ENCODE assay signal across 8 cellular contexts in the genomic region with DNA sequence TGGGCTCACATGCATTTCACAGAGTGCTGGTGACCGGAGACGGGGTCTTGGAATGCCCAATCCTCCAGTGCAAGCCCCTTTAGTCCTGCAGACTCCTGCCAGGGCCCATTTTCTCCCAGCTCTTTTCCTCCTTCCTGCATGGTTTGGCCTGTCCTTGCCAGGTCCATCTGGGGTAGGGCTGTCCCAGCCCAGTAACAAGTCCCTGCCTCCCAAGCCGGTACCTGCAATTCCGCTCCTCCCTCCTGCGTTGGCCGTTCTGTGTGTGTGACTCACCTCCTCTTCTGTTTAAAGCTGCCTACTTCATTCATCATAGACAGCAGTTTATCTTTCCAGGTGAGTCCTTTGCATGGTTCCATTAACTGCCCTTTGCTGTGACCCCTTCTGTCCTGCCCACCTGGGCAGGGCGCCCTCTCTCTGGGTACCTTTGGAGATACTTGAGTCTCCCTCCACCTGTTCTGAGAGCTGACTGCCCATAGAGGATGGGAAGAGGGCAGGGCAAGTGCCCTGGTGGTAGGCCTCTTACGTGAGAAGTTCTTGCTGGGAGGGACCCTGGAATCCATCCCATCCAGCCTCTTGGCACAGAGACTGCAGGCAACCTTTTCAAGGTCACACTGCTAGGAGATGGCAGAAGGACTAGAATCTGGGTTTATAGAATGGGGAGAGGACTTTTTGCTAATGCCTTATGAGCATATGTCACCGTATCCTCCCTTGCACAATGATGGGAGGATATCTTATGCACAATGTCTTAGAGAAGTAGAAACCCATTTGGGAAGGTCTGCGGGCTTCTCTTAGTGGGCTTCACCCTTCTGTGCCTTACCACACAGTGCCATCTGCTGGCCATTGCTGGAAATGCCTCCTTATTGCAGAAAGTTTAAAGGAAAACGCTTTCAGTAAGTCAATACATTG. TPM values are rescaled to one million over a fixed set of nuclear protein-coding genes. Genes with fewer than 3 reads are reported as not detected.
DNase-seq lines count a peak whose midpoint lies in the region; ATAC-seq and TF ChIP-seq lines count a peak whose summit lies in the region.

No MANE protein-coding gene starts in this region.

- no peak overlapping the region for H3K4me3 ChIP-seq in DND-41 (ENCODE audit: low read depth in 1 of 2, low read length in 2 of 2)
- no peak overlapping the region for H3K4me3 ChIP-seq in Loucy (ENCODE audit: low read length, poor library complexity, severe bottlenecking)
- no peak overlapping the region; a peak in 1 of 4 replicates for H3K4me3 ChIP-seq in SK-N-SH (ENCODE audit: low read depth in 2 of 2, low read length in 1 of 2)
- no peak overlapping the region for H3K4me3 ChIP-seq in tibial nerve

- TF ChIP-seq CTCF in DND-41 (IDR thresholded peaks at IDR 0.05; ENCODE audit: borderline replicate concordance, extremely low read depth, low read length, poor library complexity, severe bottlenecking) (peak; percentile 98), Loucy (conservative IDR thresholded peaks at IDR 0.05; ENCODE audit: low read length) (peak; percentile 94), SK-N-SH (IDR thresholded peaks at IDR 0.05) (peak; percentile 96), osteocyte (IDR thresholded peaks at IDR 0.05) (peak; percentile 96), tibial nerve (IDR thresholded peaks at IDR 0.05) (peak; percentile 89 to 94 (median 90))

- POLR2A ChIA-PET in SK-N-SH (lab: Yijun Ruan, JAX), result interaction anchor here (1.1 kb wide), 1 partner anchor 146 kb away, joined by 3 read pairs; no protein-coding TSS in a partner anchor

- peak; percentile 97 for TF ChIP-seq RAD21 in SK-N-SH (IDR thresholded peaks at IDR 0.05; ENCODE audit: low read length)

- no peak overlapping the region for H3K4me3 Mint-ChIP-seq in activated naive CD4-positive, alpha-beta T cell treated with anti-CD3 and anti-CD28 coated beads for 36 hours
- H3K4me3 Mint-ChIP-seq in osteocyte (ENCODE audit: unreplicated experiment), result no peak overlapping the region

- H3K27me3 Mint-ChIP-seq in activated naive CD4-positive, alpha-beta T cell treated with anti-CD3 and anti-CD28 coated beads for 36 hours (ENCODE audit: low read depth), result no peaks in the 10 kb centered on the region
- H3K27me3 Mint-ChIP-seq in osteocyte (ENCODE audit: unreplicated experiment), result no peaks in the 10 kb centered on the region

- intact Hi-C loops in activated naive CD4-positive, alpha-beta T cell treated with anti-CD3 and anti-CD28 coated beads for 36 hours (cut with micrococcal nuclease), result loop anchor here (1.0 to 2.0 kb wide), 8 partner anchors 21 to 365 kb away; partner anchors contain the start of gene KSR1

- peak; percentile 66 for ATAC-seq in DND-41 (ENCODE audit: insufficient read depth, low read depth)
- no peak for ATAC-seq in HG03442 (IDR thresholded peaks at IDR 0.05; ENCODE audit: unreplicated experiment)

- H4K20me1 ChIP-seq in DND-41 (ENCODE audit: insufficient read depth, low read length) (no peaks in the 10 kb centered on the region), Loucy (ENCODE audit: insufficient read depth, low read length, poor library complexity, severe bottlenecking) (no peaks in the 10 kb centered on the region), SK-N-SH (ENCODE audit: insufficient read depth) (no peaks in the 10 kb centered on the region)

- no peak for TF ChIP-seq POLR2A in tibial nerve (IDR thresholded peaks at IDR 0.05)

- TF ChIP-seq EP300 in SK-N-SH (IDR thresholded peaks at IDR 0.05; ENCODE audit: borderline replicate concordance in 1 of 2, low read depth in 1 of 2, low read length in 1 of 2), result no peak
- no peak for TF ChIP-seq EP300 in tibial nerve (IDR thresholded peaks at IDR 0.05)

- H3K27ac ChIP-seq in DND-41 (ENCODE audit: low read length) (no peak overlapping the region), SK-N-SH (ENCODE audit: low read depth in 2 of 2, low read length in 1 of 2) (no peak overlapping the region), tibial nerve (peak overlapping the region in 1 of 4 donors; percentile 29)

- no peak overlapping the region for H3K4me2 ChIP-seq in DND-41 (ENCODE audit: insufficient read depth, low read length)
- H3K4me2 ChIP-seq in Loucy (ENCODE audit: low read depth, low read length, poor library complexity, severe bottlenecking), result peak overlapping the region; percentile 70
- no peak overlapping the region for H3K4me2 ChIP-seq in SK-N-SH

- H3K4me1 ChIP-seq in DND-41 (ENCODE audit: insufficient read depth, low read length) (peaks cover 3% of the 10 kb centered on the region; the same call in 1 of the 2 replicates), Loucy (ENCODE audit: insufficient read depth, low read length, poor library complexity, severe bottlenecking) (peaks cover 24% of the 10 kb centered on the region), SK-N-SH (ENCODE audit: control insufficient read depth in 1 of 2, insufficient read depth in 2 of 2, low read depth in 1 of 2, low read length in 1 of 2) (peaks cover 0 to 16% of the 10 kb centered on the region in 2 experiments; a peak in 2 of 4 replicates), tibial nerve (peaks cover 0 to 22% (median 2%) of the 10 kb centered on the region in 4 donors)

- H3K9ac ChIP-seq in DND-41 (ENCODE audit: low read depth, low read length), result no peak overlapping the region
- H3K9ac ChIP-seq in Loucy (ENCODE audit: low read depth, low read length, poor library complexity, severe bottlenecking), result no peak overlapping the region
- H3K9ac ChIP-seq in SK-N-SH, result no peak overlapping the region

- H2AFZ ChIP-seq in DND-41 (ENCODE audit: low read depth, low read length), result no peak overlapping the region
- no peak overlapping the region for H2AFZ ChIP-seq in Loucy (ENCODE audit: low read length)
- no peak overlapping the region for H2AFZ ChIP-seq in SK-N-SH (ENCODE audit: low read depth)

- peaks cover 58% of the 10 kb centered on the region for H3K36me3 Mint-ChIP-seq in activated naive CD4-positive, alpha-beta T cell treated with anti-CD3 and anti-CD28 coated beads for 36 hours (ENCODE audit: low read depth)
- peaks cover 27% of the 10 kb centered on the region for H3K36me3 Mint-ChIP-seq in osteocyte (ENCODE audit: unreplicated experiment)

- peaks cover 11% of the 10 kb centered on the region for H3K4me1 Mint-ChIP-seq in activated naive CD4-positive, alpha-beta T cell treated with anti-CD3 and anti-CD28 coated beads for 36 hours (ENCODE audit: low read depth)
- peaks cover 2% of the 10 kb centered on the region for H3K4me1 Mint-ChIP-seq in osteocyte (ENCODE audit: unreplicated experiment)

- H3K9me2 ChIP-seq in Loucy (replicated peaks; ENCODE audit: low read depth, low read length), result no peaks in the 10 kb centered on the region
- H3K9me2 ChIP-seq in SK-N-SH, result no peaks in the 10 kb centered on the region

- H3K36me3 ChIP-seq in DND-41 (ENCODE audit: insufficient read depth, low read length) (no peaks in the 10 kb centered on the region), Loucy (ENCODE audit: insufficient read depth, low read length) (peaks cover 25% of the 10 kb centered on the region; the same call in 1 of the 2 replicates), SK-N-SH (replicated peaks in 1 of 2; ENCODE audit: control insufficient read depth in 1 of 2, insufficient read depth in 2 of 2, low read length in 1 of 2) (peaks cover 1 to 23% of the 10 kb centered on the region in 2 experiments), tibial nerve (peaks cover 0 to 55% (median 10%) of the 10 kb centered on the region in 3 donors)

- WGBS in SK-N-SH (ENCODE audit: low lambda C conversion rate), result 71% methylated on average over 10 of the region's 11 CpGs
- 62 to 65% methylated on average over 11 of the region's 11 CpGs for WGBS in tibial nerve, 2 donors

- no peak overlapping the region for H3K27ac Mint-ChIP-seq in activated naive CD4-positive, alpha-beta T cell treated with anti-CD3 and anti-CD28 coated beads for 36 hours
- H3K27ac Mint-ChIP-seq in osteocyte (ENCODE audit: unreplicated experiment), result no peak overlapping the region

- no peaks in the 10 kb centered on the region for H3K9me3 Mint-ChIP-seq in activated naive CD4-positive, alpha-beta T cell treated with anti-CD3 and anti-CD28 coated beads for 36 hours
- no peaks in the 10 kb centered on the region for H3K9me3 Mint-ChIP-seq in osteocyte (ENCODE audit: unreplicated experiment)

- H3K27me3 ChIP-seq in DND-41 (ENCODE audit: insufficient read depth, low read length, poor library complexity) (no peaks in the 10 kb centered on the region), Loucy (ENCODE audit: insufficient read depth, low read length, poor library complexity, severe bottlenecking) (no peaks in the 10 kb centered on the region), SK-N-SH (ENCODE audit: insufficient read depth) (no peaks in the 10 kb centered on the region), tibial nerve (no peaks in the 10 kb centered on the region)

- CTCF ChIA-PET in SK-N-SH (lab: Yijun Ruan, JAX), result interaction anchor here (0.7 to 20.9 kb wide), 51 partner anchors 7 to 406 kb away, joined by 3 to 365 read pairs (median 6); partner anchors contain the start of genes KSR1 and WSB1
- CTCF ChIA-PET in activated naive CD4-positive, alpha-beta T cell treated with anti-CD3 and anti-CD28 coated beads for 36 hours (lab: Charles Lee), result interaction anchor here (0.6 to 7.7 kb wide), 40 partner anchors 9 to 476 kb away, joined by 3 to 124 read pairs (median 8); partner anchors contain the start of genes KSR1 and LGALS9

- H3F3A ChIP-seq in Loucy (ENCODE audit: low read depth) (0 out of 2 replicates have a peak, but pooled peaks cover 3% of the 10 kb centered on the region), SK-N-SH (replicated peaks; ENCODE audit: insufficient read depth) (peaks cover 4% of the 10 kb centered on the region)

- H3K79me2 ChIP-seq in DND-41 (ENCODE audit: insufficient read depth, low read length), result no peaks in the 10 kb centered on the region
- H3K79me2 ChIP-seq in Loucy (ENCODE audit: insufficient read depth, low read length), result no peaks in the 10 kb centered on the region
- H3K79me2 ChIP-seq in SK-N-SH (ENCODE audit: insufficient read depth), result no peaks in the 10 kb centered on the region

- peak; percentile 80 for DNase-seq in DND-41
- peak; percentile 77 for DNase-seq in SK-N-SH
- DNase-seq in activated naive CD4-positive, alpha-beta T cell treated with anti-CD3 and anti-CD28 coated beads for 36 hours, result peak; percentile 91
- DNase-seq in germinal center (ENCODE audit: low spot score), result peak; percentile 79
- DNase-seq in osteocyte (ENCODE audit: extremely low spot score, unreplicated experiment), result peak; percentile 93
- DNase-seq in tibial nerve (ENCODE audit: low spot score in 2 of 2), result peak; percentile 87 to 98

- H3K9me3 ChIP-seq in DND-41 (ENCODE audit: insufficient read depth, low read length, severe bottlenecking) (no peaks in the 10 kb centered on the region), Loucy (ENCODE audit: insufficient read depth, low read depth, low read length) (no peaks in the 10 kb centered on the region), SK-N-SH (no peaks in the 10 kb centered on the region), tibial nerve (no peaks in the 10 kb centered on the region)

TF ChIP-seq in SK-N-SH, 30 proteins besides CTCF, POLR2A, EP300 and RAD21 (continues in another document):
- TF ChIP-seq CHD2 (IDR thresholded peaks at IDR 0.05; ENCODE audit: low read length, partially characterized antibody), result peak; percentile 18

RNA-seq across cellular contexts. Expression of gene LGALS9, which starts 29.7 kb away (rescaled TPM):
- 0.21 and 0.37 TPM in 2 replicates for polyA plus RNA-seq in SK-N-SH (2012; rRNA removed)
- polyA plus RNA-seq in SK-N-SH (2012; cell fraction: cytosol; rRNA removed), result 0.07 TPM in 1 of 2 replicates, not detected in the other
- polyA plus RNA-seq in SK-N-SH (2012; cell fraction: nucleus; rRNA removed), result 0.66 and 0.68 TPM in 2 replicates
- 10 to 100 TPM; 80.2 to 81.1 TPM for total RNA-seq in activated naive CD4-positive, alpha-beta T cell treated with anti-CD3 and anti-CD28 coated beads for 36 hours
- 3.1 and 4.5 TPM in 2 replicates for total RNA-seq in osteocyte
- 10 to 100 TPM; 11.9 to 73.5 (median 20.7) TPM for total RNA-seq in tibial nerve
